ENCODE assay signal across 1 cellular context in genomic region chr2:216501854-216502253, GRCh38.
TF ChIP-seq lines count a peak whose summit lies in the region.

No MANE protein-coding gene starts in this region.

TF ChIP-seq in H1, 55 proteins besides CTCF, POLR2A, EP300 and RAD21:
- TF ChIP-seq CHD7 (IDR thresholded peaks at IDR 0.05; ENCODE audit: insufficient replicate concordance, low read length) = no peak
- TF ChIP-seq POLR2AphosphoS5 (IDR thresholded peaks at IDR 0.05; ENCODE audit: low read depth, low read length) = peak; percentile 55; the same call in 1 of the 2 replicates
- TF ChIP-seq RXRA (IDR thresholded peaks at IDR 0.05; ENCODE audit: insufficient read depth, low read depth, low read length) = no peak
